ENCODE assay signal across 22 cellular contexts in genomic region chr2:152084076-152084475, GRCh38.
"Had no signal": no experiment of that assay in that cellular context is flagged by ENCODE, and none has a peak within 500 bp of the region (broad histone marks: within the 10 kb centered on the region; RNA-seq: fewer than 3 reads in every experiment).

No MANE protein-coding gene starts in this region.

- H3K4me1 ChIP-seq: colonic mucosa, gastroesophageal sphincter, psoas muscle, sigmoid colon, stomach, uterus had no signal

- H3K27ac ChIP-seq: colonic mucosa, esophagus squamous epithelium, gastroesophageal sphincter, psoas muscle, sigmoid colon, skin epidermis, stomach, thoracic aorta, uterus had no signal

- DNase-seq: colonic mucosa; dermis blood vessel endothelial cell; esophagus squamous epithelium; foreskin fibroblast; glutamatergic neuron; immature natural killer cell; kidney; left cardiac atrium; left ventricle myocardium superior; mesenchymal stem cell; midbrain; occipital lobe; psoas muscle; sigmoid colon; stimulated activated naive CD4-positive, alpha-beta T cell; stomach; substantia nigra; uterus had no signal

- H3K27me3 ChIP-seq: colonic mucosa, esophagus squamous epithelium, gastroesophageal sphincter, sigmoid colon, stomach, uterus had no signal

- H3K4me3 ChIP-seq: colonic mucosa, esophagus squamous epithelium, gastroesophageal sphincter, lung, psoas muscle, sigmoid colon, skin epidermis, stomach, thoracic aorta, uterus had no signal

- H3K9me3 ChIP-seq: colonic mucosa, esophagus squamous epithelium, gastroesophageal sphincter, psoas muscle, sigmoid colon, stomach, thoracic aorta, uterus had no signal

- H3K36me3 ChIP-seq: colonic mucosa, esophagus squamous epithelium, gastroesophageal sphincter, sigmoid colon, stomach, thoracic aorta, uterus had no signal

- FAIRE-seq: kidney had no signal

- ATAC-seq: gastroesophageal sphincter, left cardiac atrium, left ventricle myocardium superior, psoas muscle had no signal
